8 cellular contexts compared by ENCODE assay signal in genomic region chr4:76087007-76087769, GRCh38. TPM values are rescaled to one million over a fixed set of nuclear protein-coding genes. Genes with fewer than 3 reads are reported as not detected.
DNase-seq lines count a peak whose midpoint lies in the region; ATAC-seq lines count a peak whose summit lies in the region.

No MANE protein-coding gene starts in this region.

- no peak overlapping the region for H3K4me3 Mint-ChIP-seq in stimulated activated naive B cell treated with anti-CD40 and anti-IgM and Interleukin-4, amounts not matched to agents 10 μg/mL and 1 μg/mL and 100 μg/mL, for 72 hours

- peaks cover 0 to 23% (median 0%) of the 10 kb centered on the region in 3 experiments for H3K27me3 ChIP-seq in neuronal stem cell (ENCODE audit: control insufficient read depth in 3 of 3, insufficient read depth in 3 of 3, low read depth in 1 of 3, low read length in 3 of 3)

- no peak overlapping the region for H3K9ac ChIP-seq in neuronal stem cell (ENCODE audit: low read depth, low read length, poor library complexity)

- H3K9me3 Mint-ChIP-seq in stimulated activated naive B cell treated with anti-CD40 and anti-IgM and Interleukin-4, amounts not matched to agents 10 μg/mL and 1 μg/mL and 100 μg/mL, for 72 hours: no peaks in the 10 kb centered on the region

- peak overlapping the region; percentile 38 for H3K14ac ChIP-seq in neuronal stem cell (ENCODE audit: low read length)

- no CpG with 5 or more reads among the region's 13 CpGs for WGBS in neuronal stem cell (ENCODE audit: extremely low coverage in 2 of 2, insufficient read length in 2 of 2, insufficient replicate concordance in 1 of 2), 2 donors

- H3K4me1 ChIP-seq in neuronal stem cell (ENCODE audit: control insufficient read depth in 2 of 2, insufficient read depth in 1 of 2, low read depth in 1 of 2, low read length in 2 of 2): peaks cover 0 to 4% of the 10 kb centered on the region in 2 donors

- no peak overlapping the region for H4K91ac ChIP-seq in neuronal stem cell (ENCODE audit: low read depth, low read length, poor library complexity)

- peak overlapping the region; percentile 87 for H2AFZ ChIP-seq in neuronal stem cell (ENCODE audit: low read length)

- H3K4me1 Mint-ChIP-seq in stimulated activated naive B cell treated with anti-CD40 and anti-IgM and Interleukin-4, amounts not matched to agents 10 μg/mL and 1 μg/mL and 100 μg/mL, for 72 hours: peaks cover 6 to 8% of the 10 kb centered on the region in 2 donors

- no peaks in the 10 kb centered on the region for H3K36me3 ChIP-seq in neuronal stem cell (replicated peaks in 1 of 2; ENCODE audit: control insufficient read depth in 2 of 2, insufficient read depth in 2 of 2, low read length in 2 of 2)

- peak overlapping the region; percentile 83 for H3K18ac ChIP-seq in neuronal stem cell (ENCODE audit: low read length)

- H3K23ac ChIP-seq in neuronal stem cell (ENCODE audit: low read depth, low read length, poor library complexity): no peak overlapping the region

- peak overlapping the region; percentile 49 for H2BK15ac ChIP-seq in neuronal stem cell (ENCODE audit: low read length)

- H3K27ac ChIP-seq in neuronal stem cell (replicated peaks; ENCODE audit: low read length): no peak overlapping the region

- H3K36me3 Mint-ChIP-seq in stimulated activated naive B cell treated with anti-CD40 and anti-IgM and Interleukin-4, amounts not matched to agents 10 μg/mL and 1 μg/mL and 100 μg/mL, for 72 hours: no peaks in the 10 kb centered on the region

- H2BK120ac ChIP-seq in neuronal stem cell (ENCODE audit: low read depth, low read length): no peak overlapping the region

- peak overlapping the region; percentile 25 for H3K4me2 ChIP-seq in neuronal stem cell (ENCODE audit: insufficient read depth, low read length, poor library complexity, severe bottlenecking)

- H3K27me3 Mint-ChIP-seq in stimulated activated naive B cell treated with anti-CD40 and anti-IgM and Interleukin-4, amounts not matched to agents 10 μg/mL and 1 μg/mL and 100 μg/mL, for 72 hours: peaks cover 5 to 6% of the 10 kb centered on the region in 2 donors

- peak in 2 of 3 donors; percentile 3 to 8 for DNase-seq in stimulated activated CD4-positive, alpha-beta T cell treated with anti-CD3 and anti-CD28 coated beads, Interleukin-12 subunit alpha, Interleukin-12 subunit beta, amount 100 ng/mL, for 48 hours (ENCODE audit: low read depth in 2 of 3, low spot score in 1 of 3)
- no peak for DNase-seq in stimulated activated CD4-positive, alpha-beta T cell treated with anti-CD3 and anti-CD28 coated beads, Interleukin-4, amount 100 ng/mL, for 4 hours
- peak; percentile 67 to 84 (median 67) for DNase-seq in NCI-H1417 (lab: John Stamatoyannopoulos, UW)
- DNase-seq in SW480 (ENCODE audit: low spot score): peak; percentile 73
- DNase-seq in fibroblast of the conjunctiva (ENCODE audit: low read depth): peak; percentile 29
- DNase-seq in neuronal stem cell (ENCODE audit: low spot score): peak; percentile 63
- no peak for DNase-seq in stimulated activated naive B cell treated with anti-CD40 and anti-IgM and Interleukin-4, amounts not matched to agents 10 μg/mL and 1 μg/mL and 100 μg/mL, for 72 hours
- no peak for DNase-seq in activated T-cell treated with anti-CD3 and anti-CD28 coated beads, Interleukin-2, amount 50 U/mL, for 1 hour

- no peaks in the 10 kb centered on the region for H3K9me3 ChIP-seq in neuronal stem cell (replicated peaks in 1 of 2; ENCODE audit: control insufficient read depth in 2 of 2, insufficient read depth in 1 of 2, low read depth in 1 of 2, low read length in 2 of 2)

- no peak overlapping the region for H3K4me3 ChIP-seq in neuronal stem cell (ENCODE audit: low read length in 2 of 2)

- H3K4ac ChIP-seq in neuronal stem cell (ENCODE audit: low read length): no peak overlapping the region

- no peak for ATAC-seq in stimulated activated naive B cell treated with anti-CD40 and anti-IgM and Interleukin-4, amounts not matched to agents 10 μg/mL and 1 μg/mL and 100 μg/mL, for 72 hours (replicated peaks)

- no peaks in the 10 kb centered on the region for H3K79me1 ChIP-seq in neuronal stem cell (ENCODE audit: low read depth, low read length)

- no peak overlapping the region for H2BK5ac ChIP-seq in neuronal stem cell (ENCODE audit: low read length)

- no peak overlapping the region for H3K27ac Mint-ChIP-seq in stimulated activated naive B cell treated with anti-CD40 and anti-IgM and Interleukin-4, amounts not matched to agents 10 μg/mL and 1 μg/mL and 100 μg/mL, for 72 hours

- no peak overlapping the region for H2BK12ac ChIP-seq in neuronal stem cell (ENCODE audit: low read length)

- H2AK5ac ChIP-seq in neuronal stem cell (ENCODE audit: low read depth, low read length): no peak overlapping the region

- H4K8ac ChIP-seq in neuronal stem cell (ENCODE audit: low read depth, low read length): no peak overlapping the region

RNA-seq across cellular contexts. Expression of gene ART3, which starts 12.7 kb away (rescaled TPM):
- polyA plus RNA-seq in neuronal stem cell (2013, experiment 1 of 2): not detected
- polyA plus RNA-seq in neuronal stem cell (2013, experiment 2 of 2): not detected

RNA-seq across cellular contexts. Expression of gene CXCL11, which starts 51.3 kb away (rescaled TPM):
- polyA plus RNA-seq in neuronal stem cell (2013, experiment 1 of 2): 0.18 TPM
- 0.26 TPM for polyA plus RNA-seq in neuronal stem cell (2013, experiment 2 of 2)

Comparison
In these comparisons a context has a peak if more than half of its experiments do, and no peak if none do; other contexts are left out.
1. DNase-seq: peak in stimulated activated CD4-positive, alpha-beta T cell treated with anti-CD3 and anti-CD28 coated beads, Interleukin-12 subunit alpha, Interleukin-12 subunit beta, amount 100 ng/mL, for 48 hours (2 of 3), NCI-H1417 (3 of 3), SW480 (single experiment), fibroblast of the conjunctiva (single experiment) and neuronal stem cell (single experiment); none in stimulated activated CD4-positive, alpha-beta T cell treated with anti-CD3 and anti-CD28 coated beads, Interleukin-4, amount 100 ng/mL, for 4 hours (0 of 2), stimulated activated naive B cell treated with anti-CD40 and anti-IgM and Interleukin-4, amounts not matched to agents 10 μg/mL and 1 μg/mL and 100 μg/mL, for 72 hours (single experiment) and activated T-cell treated with anti-CD3 and anti-CD28 coated beads, Interleukin-2, amount 50 U/mL, for 1 hour (single experiment).